Comparison of ENCODE assay signal across 2 cellular contexts in genomic region chr1:220747426-220748090, GRCh38.
TF ChIP-seq lines count a peak whose summit lies in the region.

No MANE protein-coding gene starts in this region.

TF ChIP-seq in endothelial cell of umbilical vein, 7 proteins besides CTCF, POLR2A, EP300 and RAD21 (continued from another document):
- TF ChIP-seq GATA2 (IDR thresholded peaks at IDR 0.05; ENCODE audit: insufficient read depth, insufficient read length, low read depth, low read length), result no peak
- no peak for TF ChIP-seq EZH2 (IDR thresholded peaks at IDR 0.05; ENCODE audit: borderline replicate concordance, low read depth, low read length, severe bottlenecking)
- no peak for TF ChIP-seq POLR2AphosphoS5 (IDR thresholded peaks at IDR 0.05; ENCODE audit: insufficient read depth, low read depth, low read length)
TF ChIP-seq in endothelial cell of umbilical vein: peak in this region for 0.

TF ChIP-seq in neural cell, 6 proteins besides CTCF, POLR2A, EP300 and RAD21 (continued from another document):
- no peak for TF ChIP-seq REST (IDR thresholded peaks at IDR 0.05; ENCODE audit: borderline replicate concordance)
